Comparison of ENCODE assay signal across 12 cellular contexts in genomic region chr13:54637377-54637776, GRCh38.
DNase-seq lines count a peak whose midpoint lies in the region; ATAC-seq and TF ChIP-seq lines count a peak whose summit lies in the region.
"Had no signal": no experiment of that assay in that cellular context is flagged by ENCODE, and none has a peak within 500 bp of the region (broad histone marks: within the 10 kb centered on the region; RNA-seq: fewer than 3 reads in every experiment).

No MANE protein-coding gene starts in this region.

- no peaks in the 10 kb centered on the region for H3K36me3 ChIP-seq in iPS DF 6.9 (ENCODE audit: control insufficient read depth, insufficient read depth, low read length)
- H3K36me3 ChIP-seq in osteoblast (ENCODE audit: insufficient read depth, low read length) = no peaks in the 10 kb centered on the region
- H3K36me3 ChIP-seq: tibial artery had no signal

- no peaks in the 10 kb centered on the region for H3K79me2 ChIP-seq in osteoblast (ENCODE audit: insufficient read depth, low read length)

- H3K36me3 Mint-ChIP-seq in T-cell = no peaks in the 10 kb centered on the region

- no peak for TF ChIP-seq CTCF in osteoblast (IDR thresholded peaks at IDR 0.05; ENCODE audit: extremely low read depth, low read depth, low read length)

- H3K27me3 Mint-ChIP-seq in T-cell = no peaks in the 10 kb centered on the region

- DNase-seq in A172 (ENCODE audit: low spot score) (peak; percentile 28), HuH-7 (ENCODE audit: low spot score) (peak; percentile 20), SIG-M5 treated with dmso at 0.1 percent for 504 hours (lab: John Stamatoyannopoulos, UW; ENCODE audit: unreplicated experiment) (peak; percentile 89), iPS DF 6.9 (ENCODE audit: low read depth, low spot score) (peak; percentile 18), osteoblast (ENCODE audit: insufficient read length, low spot score, missing footprints) (no peak), T-cell (no peak), amygdala (lab: John Stamatoyannopoulos, UW) (no peak)
- no peak for DNase-seq in activated CD4-positive, CD25-positive, alpha-beta regulatory T cell (lab: John Stamatoyannopoulos, UW)
- DNase-seq: activated T-cell treated with anti-CD3 and anti-CD28 coated beads for 4 hours, amniotic stem cell, NCI-H1417 treated with DMSO at 0.1 percent for 48 hours, tibial artery had no signal

- peaks cover 1 to 11% (median 3%) of the 10 kb centered on the region in 3 donors for H3K9me3 Mint-ChIP-seq in T-cell

- H2AFZ ChIP-seq in osteoblast (ENCODE audit: low read length) = no peak overlapping the region

- H3K4me3 Mint-ChIP-seq in T-cell = no peak overlapping the region

- CTCF ChIA-PET in T-cell (lab: Charles Lee) = no interaction called here

- H3K27me3 ChIP-seq in iPS DF 6.9 (ENCODE audit: control insufficient read depth, insufficient read depth, low read length) (no peaks in the 10 kb centered on the region), osteoblast (ENCODE audit: insufficient read depth, low read length) (no peaks in the 10 kb centered on the region)
- H3K27me3 ChIP-seq: tibial artery had no signal

- H3K4me2 ChIP-seq in osteoblast (ENCODE audit: insufficient read depth, low read length) = no peak overlapping the region

- POLR2A ChIA-PET in T-cell (lab: Charles Lee) = no interaction called here

- H3K9me3 ChIP-seq in iPS DF 6.9 (ENCODE audit: control insufficient read depth, insufficient read depth, low read length) (no peaks in the 10 kb centered on the region), osteoblast (ENCODE audit: low read depth, low read length) (no peaks in the 10 kb centered on the region)
- H3K9me3 ChIP-seq: tibial artery had no signal

- H3K4me1 ChIP-seq in iPS DF 6.9 (ENCODE audit: control insufficient read depth, insufficient read depth, low read length) (peaks cover 3% of the 10 kb centered on the region), osteoblast (ENCODE audit: insufficient read depth, low read length) (no peaks in the 10 kb centered on the region)
- H3K4me1 ChIP-seq: tibial artery had no signal

- H3K4me3 ChIP-seq in iPS DF 6.9 (ENCODE audit: low read length) (no peak overlapping the region), osteoblast (ENCODE audit: insufficient read depth, low read length) (no peak overlapping the region)
- H3K4me3 ChIP-seq: tibial artery had no signal

- no peak for ATAC-seq in T-cell (replicated peaks in 1 of 4)

- H3K27ac ChIP-seq in iPS DF 6.9 (ENCODE audit: low read length) (no peak overlapping the region), osteoblast (ENCODE audit: low read depth, low read length) (no peak overlapping the region)
- H3K27ac ChIP-seq: tibial artery had no signal

- H3K27ac Mint-ChIP-seq in T-cell = no peak overlapping the region

- H4K20me1 ChIP-seq in osteoblast (ENCODE audit: insufficient read depth, low read length) = no peaks in the 10 kb centered on the region

- no CpG with 5 or more reads among the region's 1 CpG for WGBS in iPS DF 6.9 (ENCODE audit: insufficient coverage, insufficient read length)

- H3K4me1 Mint-ChIP-seq in T-cell = no peaks in the 10 kb centered on the region

Comparison
In these comparisons a context has a peak if more than half of its experiments do, and no peak if none do; other contexts are left out.
1. DNase-seq: peak in A172 (single experiment), HuH-7 (single experiment), SIG-M5 treated with dmso at 0.1 percent for 504 hours (single experiment) and iPS DF 6.9 (single experiment); none in osteoblast (single experiment), T-cell (0 of 34), amygdala (0 of 56) and activated CD4-positive, CD25-positive, alpha-beta regulatory T cell (0 of 4).